26 cellular contexts compared by ENCODE assay signal in the genomic region with DNA sequence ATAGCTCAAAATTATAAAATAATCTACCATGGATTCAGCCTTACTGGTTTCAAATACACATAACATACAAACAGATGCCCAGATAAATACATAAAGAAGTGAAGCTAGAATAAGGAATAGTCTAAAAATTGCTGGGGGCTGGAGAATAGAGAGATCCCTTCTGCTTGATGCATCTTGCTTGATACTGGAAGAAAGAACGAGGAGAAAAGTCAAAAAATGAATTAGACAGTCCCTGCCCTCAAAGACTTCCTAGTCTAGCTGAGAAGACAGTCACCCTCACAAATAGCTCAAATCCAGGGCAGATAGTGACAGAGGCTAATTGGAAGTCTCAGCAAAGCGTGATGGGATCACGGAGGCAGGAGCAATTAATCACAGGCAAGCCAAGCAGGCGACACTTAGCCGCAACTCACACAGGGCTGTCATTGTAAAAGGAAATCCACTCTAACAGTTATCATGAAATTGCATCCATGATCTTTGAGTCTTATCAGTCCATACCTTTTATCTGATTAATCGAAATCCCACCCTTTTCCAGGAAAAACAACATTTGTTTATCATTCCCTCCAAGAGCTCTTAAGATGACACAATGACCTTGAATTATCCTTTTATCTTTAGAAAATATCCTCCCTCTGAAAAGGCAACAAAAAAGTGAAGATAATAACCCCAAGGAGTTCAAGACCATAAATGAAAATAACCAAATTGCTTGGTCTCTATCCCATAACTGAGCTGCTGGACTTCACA. TPM values are rescaled to one million over a fixed set of nuclear protein-coding genes. Genes with fewer than 3 reads are reported as not detected.
DNase-seq lines count a peak whose midpoint lies in the region; ATAC-seq, FAIRE-seq and TF ChIP-seq lines count a peak whose summit lies in the region.
"Had no signal": no experiment of that assay in that cellular context is flagged by ENCODE, and none has a peak within 500 bp of the region (broad histone marks: within the 10 kb centered on the region; RNA-seq: fewer than 3 reads in every experiment).

No MANE protein-coding gene starts in this region.

- H3K4me1 ChIP-seq in neural progenitor cell = peaks cover 5% of the 10 kb centered on the region
- H3K4me1 ChIP-seq: HAP-1, SJCRH30, upper lobe of left lung had no signal

- no peak for TF ChIP-seq CTCF in neural progenitor cell (IDR thresholded peaks at IDR 0.05)

- H3K27me3 Mint-ChIP-seq in neural progenitor cell (ENCODE audit: insufficient read depth, low read depth) = no peaks in the 10 kb centered on the region
- H3K27me3 Mint-ChIP-seq: effector memory CD8-positive, alpha-beta T cell; stimulated activated memory B cell treated with anti-CD40 and anti-IgM and Interleukin-4, amounts not matched to agents 10 μg/mL and 1 μg/mL and 100 μg/mL, for 72 hours had no signal

- no peaks in the 10 kb centered on the region for H3K9me3 Mint-ChIP-seq in neural progenitor cell
- H3K9me3 Mint-ChIP-seq: activated T-cell treated with anti-CD3 and anti-CD28 coated beads, Interleukin-2, amount 50 U/mL, for 72 hours; effector memory CD8-positive, alpha-beta T cell; stimulated activated memory B cell treated with anti-CD40 and anti-IgM and Interleukin-4, amounts not matched to agents 10 μg/mL and 1 μg/mL and 100 μg/mL, for 72 hours had no signal

- H3K27ac ChIP-seq in neural progenitor cell = no peak overlapping the region
- H3K27ac ChIP-seq: SJCRH30, upper lobe of left lung had no signal

- peak; percentile 73 for FAIRE-seq in islet of Langerhans (lab: Jason Lieb, UNC)
- FAIRE-seq: astrocyte, GM12891, RCC 7860 had no signal

- peak overlapping the region; percentile 57 for H3K27ac Mint-ChIP-seq in neural progenitor cell
- H3K27ac Mint-ChIP-seq: activated T-cell treated with anti-CD3 and anti-CD28 coated beads, Interleukin-2, amount 50 U/mL, for 72 hours; effector memory CD8-positive, alpha-beta T cell; stimulated activated memory B cell treated with anti-CD40 and anti-IgM and Interleukin-4, amounts not matched to agents 10 μg/mL and 1 μg/mL and 100 μg/mL, for 72 hours had no signal

- peaks cover 32% of the 10 kb centered on the region for H3K79me2 ChIP-seq in neural progenitor cell (ENCODE audit: low read depth)

- H3K36me3 ChIP-seq in neural progenitor cell = no peaks in the 10 kb centered on the region
- H3K36me3 ChIP-seq: HAP-1, SJCRH30, upper lobe of left lung had no signal

- no peak overlapping the region for H3K9ac ChIP-seq in neural progenitor cell

- no peak overlapping the region for H2AFZ ChIP-seq in neural progenitor cell (replicated peaks)

- H3K4me3 Mint-ChIP-seq in neural progenitor cell = no peak overlapping the region
- H3K4me3 Mint-ChIP-seq: activated T-cell treated with anti-CD3 and anti-CD28 coated beads, Interleukin-2, amount 50 U/mL, for 72 hours; effector memory CD8-positive, alpha-beta T cell; stimulated activated memory B cell treated with anti-CD40 and anti-IgM and Interleukin-4, amounts not matched to agents 10 μg/mL and 1 μg/mL and 100 μg/mL, for 72 hours had no signal

- DNase-seq in NCI-H1417 (lab: John Stamatoyannopoulos, UW) = peak in 2 of 3 experiments; percentile 47 to 83
- peak; percentile 22 for DNase-seq in SK-N-DZ (ENCODE audit: low spot score)
- DNase-seq in neural progenitor cell (ENCODE audit: low spot score) = no peak
- no peak for DNase-seq in stimulated activated CD4-positive, alpha-beta T cell treated with anti-CD3 and anti-CD28 coated beads, Interleukin-12 subunit alpha, Interleukin-12 subunit beta, amount 100 ng/mL, for 4 hours
- DNase-seq: activated CD4-positive, alpha-beta T cell treated with anti-CD3 and anti-CD28 coated beads, Interleukin-2, amount 50 U/mL, for 4 hours; activated T-cell treated with anti-CD3 and anti-CD28 coated beads, Interleukin-2, amount 50 U/mL, for 72 hours; cortex of kidney; DMS153; effector memory CD8-positive, alpha-beta T cell; glutamatergic neuron; NCI-H187; NCI-H748 treated with DMSO at 0.1 percent for 48 hours; occipital lobe; SJCRH30; T-helper 9 cell; upper lobe of left lung had no signal

- no peak overlapping the region for H3K4me3 ChIP-seq in neural progenitor cell
- H3K4me3 ChIP-seq: HAP-1, SJCRH30, upper lobe of left lung had no signal

- ATAC-seq in HG03521 (IDR thresholded peaks at IDR 0.05; ENCODE audit: unreplicated experiment) (no peak), HG02981 (IDR thresholded peaks at IDR 0.05; ENCODE audit: unreplicated experiment) (no peak), HG03469 (IDR thresholded peaks at IDR 0.05; ENCODE audit: unreplicated experiment) (no peak)
- ATAC-seq: activated T-cell treated with anti-CD3 and anti-CD28 coated beads, Interleukin-2, amount 50 U/mL, for 72 hours; effector memory CD8-positive, alpha-beta T cell; left lobe of liver; stimulated activated memory B cell treated with anti-CD40 and anti-IgM and Interleukin-4, amounts not matched to agents 10 μg/mL and 1 μg/mL and 100 μg/mL, for 72 hours had no signal

- H4K20me1 ChIP-seq in neural progenitor cell (ENCODE audit: low read depth) = peaks cover 14% of the 10 kb centered on the region

- H3K9me3 ChIP-seq in neural progenitor cell (ENCODE audit: low read depth) = no peaks in the 10 kb centered on the region
- H3K9me3 ChIP-seq: HAP-1, SJCRH30, upper lobe of left lung had no signal

- peaks cover 27% of the 10 kb centered on the region for H3K4me1 Mint-ChIP-seq in neural progenitor cell
- H3K4me1 Mint-ChIP-seq: stimulated activated memory B cell treated with anti-CD40 and anti-IgM and Interleukin-4, amounts not matched to agents 10 μg/mL and 1 μg/mL and 100 μg/mL, for 72 hours had no signal

- no peaks in the 10 kb centered on the region for H3F3A ChIP-seq in neural progenitor cell (ENCODE audit: low read depth)

- H3K4me2 ChIP-seq in neural progenitor cell = no peak overlapping the region

- peaks cover 4% of the 10 kb centered on the region for H3K36me3 Mint-ChIP-seq in neural progenitor cell
- H3K36me3 Mint-ChIP-seq: stimulated activated memory B cell treated with anti-CD40 and anti-IgM and Interleukin-4, amounts not matched to agents 10 μg/mL and 1 μg/mL and 100 μg/mL, for 72 hours had no signal

- no peaks in the 10 kb centered on the region for H3K27me3 ChIP-seq in neural progenitor cell
- H3K27me3 ChIP-seq: SJCRH30, upper lobe of left lung had no signal

RNA-seq across cellular contexts. Expression of a gene that starts 59.7 kb away (rescaled TPM):
- polyA plus RNA-seq in SK-N-DZ (2014; cell fraction: cytosol; rRNA removed) = 14.4 and 19.3 TPM in 2 replicates
- 12.2 and 20.7 TPM in 2 replicates for polyA plus RNA-seq in SK-N-DZ (2014; cell fraction: nucleus; rRNA removed)
- 27.2 and 30.2 TPM in 2 replicates for total RNA-seq in neural progenitor cell (ENCODE audit: low replicate concordance)

Comparison
In these comparisons a context has a peak if more than half of its experiments do, and no peak if none do; other contexts are left out.
1. DNase-seq: peak in NCI-H1417 (2 of 3) and SK-N-DZ (single experiment); none in neural progenitor cell (single experiment) and stimulated activated CD4-positive, alpha-beta T cell treated with anti-CD3 and anti-CD28 coated beads, Interleukin-12 subunit alpha, Interleukin-12 subunit beta, amount 100 ng/mL, for 4 hours (single experiment).